In genomic region chr15:74027688-74028087, GRCh38 we compare ENCODE assay signal across 27 cellular contexts. TPM values are rescaled to one million over a fixed set of nuclear protein-coding genes. Genes with fewer than 3 reads are reported as not detected.
A peak's percentile ranks its signal among the peaks of the same experiment; 100 is the strongest.
DNase-seq lines count a peak whose midpoint lies in the region; ATAC-seq and TF ChIP-seq lines count a peak whose summit lies in the region.
"Had no signal": no experiment of that assay in that cellular context is flagged by ENCODE, and none has a peak within 500 bp of the region (broad histone marks: within the 10 kb centered on the region; RNA-seq: fewer than 3 reads in every experiment).

No MANE protein-coding gene starts in this region.

- no peaks in the 10 kb centered on the region for H3K27me3 Mint-ChIP-seq in WTC11 (ENCODE audit: low read depth)
- H3K27me3 Mint-ChIP-seq: activated CD4-positive, alpha-beta T cell treated with anti-CD3 and anti-CD28 coated beads for 36 hours; activated naive CD8-positive, alpha-beta T cell; CD8-positive, alpha-beta memory T cell; stimulated activated naive CD8-positive, alpha-beta T cell treated with anti-CD3 and anti-CD28 coated beads, Interleukin-15, Interleukin-2, amounts not matched to agents 100 ng/mL and 50 ng/mL, for 24 hours; T-helper 17 cell had no signal

- peaks cover 26 to 63% (median 31%) of the 10 kb centered on the region in 4 donors for H3K36me3 ChIP-seq in sigmoid colon

- ATAC-seq in WTC11 (no peak), HG03378 (IDR thresholded peaks at IDR 0.05; ENCODE audit: unreplicated experiment) (no peak)
- ATAC-seq: activated CD4-positive, alpha-beta T cell treated with anti-CD3 and anti-CD28 coated beads for 36 hours; T-helper 17 cell had no signal

- peaks cover 0 to 47% (median 40%) of the 10 kb centered on the region in 4 donors for H3K4me1 ChIP-seq in sigmoid colon
- H3K4me1 ChIP-seq: ascending aorta had no signal

- peak overlapping the region; percentile 24 to 73 (median 66) for H3K27ac ChIP-seq in sigmoid colon
- H3K27ac ChIP-seq: ascending aorta, KMS-11, SK-N-MC, tibial artery had no signal

- TF ChIP-seq CTCF in WTC11 (IDR thresholded peaks at IDR 0.05) = no peak
- no peak for TF ChIP-seq CTCF in sigmoid colon (IDR thresholded peaks at IDR 0.05)

- no peaks in the 10 kb centered on the region for H3K9me3 ChIP-seq in sigmoid colon
- H3K9me3 ChIP-seq: ascending aorta, tibial artery had no signal

- no peaks in the 10 kb centered on the region for H3K4me1 Mint-ChIP-seq in WTC11

- 83% methylated on average over 3 of the region's 3 CpGs for WGBS in sigmoid colon, 2 donors

- POLR2A ChIA-PET in WTC11 (lab: Charles Lee) = no interaction called here

- H3K4me3 ChIP-seq in sigmoid colon = no peak overlapping the region
- H3K4me3 ChIP-seq: ascending aorta, lung, SK-N-MC, tibial artery had no signal

- intact Hi-C loops in sigmoid colon (cut with DNase I) = no loop called here

- H3K36me3 Mint-ChIP-seq in WTC11 = peaks cover 20% of the 10 kb centered on the region

- H3K4me3 Mint-ChIP-seq in WTC11 = no peak overlapping the region
- H3K4me3 Mint-ChIP-seq: activated CD4-positive, alpha-beta T cell treated with anti-CD3 and anti-CD28 coated beads for 36 hours; activated naive CD8-positive, alpha-beta T cell; CD8-positive, alpha-beta memory T cell; stimulated activated naive CD8-positive, alpha-beta T cell treated with anti-CD3 and anti-CD28 coated beads, Interleukin-15, Interleukin-2, amounts not matched to agents 100 ng/mL and 50 ng/mL, for 24 hours; T-helper 17 cell had no signal

- H3K27ac Mint-ChIP-seq in WTC11 = 0 out of 2 replicates have a peak overlapping the region, but pooled peaks have one; percentile 48
- H3K27ac Mint-ChIP-seq: activated CD4-positive, alpha-beta T cell treated with anti-CD3 and anti-CD28 coated beads for 36 hours; activated naive CD8-positive, alpha-beta T cell; stimulated activated naive CD8-positive, alpha-beta T cell treated with anti-CD3 and anti-CD28 coated beads, Interleukin-15, Interleukin-2, amounts not matched to agents 100 ng/mL and 50 ng/mL, for 24 hours; T-helper 17 cell had no signal

- no peak for TF ChIP-seq EP300 in sigmoid colon (IDR thresholded peaks at IDR 0.05)

- DNase-seq in NCI-H1105 treated with DMSO at 0.1 percent for 48 hours (lab: John Stamatoyannopoulos, UW) = peak; percentile 23
- DNase-seq in NCI-H1105 (lab: John Stamatoyannopoulos, UW) = no peak
- DNase-seq in NCI-H1092 (lab: John Stamatoyannopoulos, UW) = peak; percentile 47
- DNase-seq in WTC11 (ENCODE audit: low spot score) = no peak
- peak; percentile 81 for DNase-seq in sigmoid colon
- no peak for DNase-seq in activated gamma-delta T cell (lab: John Stamatoyannopoulos, UW)
- DNase-seq in NCI-H1694 treated with DMSO at 0.1 percent for 48 hours (lab: John Stamatoyannopoulos, UW) = no peak
- DNase-seq: 8988T; activated CD4-positive, alpha-beta T cell treated with anti-CD3 and anti-CD28 coated beads for 36 hours; CD8-positive, alpha-beta memory T cell; kidney; NCI-H2081 treated with DMSO at 0.1 percent for 48 hours; NCI-H69; stimulated activated CD4-positive, alpha-beta T cell treated with anti-CD3 and anti-CD28 coated beads, Interleukin-15, amount 100 ng/mL, for 24 hours; T-helper 17 cell; tibial artery had no signal

- CTCF ChIA-PET in WTC11 (lab: Charles Lee) = interaction anchor here (0.9 to 6.8 kb wide), 6 partner anchors 10 to 77 kb away, joined by 3 to 43 read pairs (median 8); partner anchors contain the start of gene PML

- no peaks in the 10 kb centered on the region for H3K27me3 ChIP-seq in sigmoid colon
- H3K27me3 ChIP-seq: ascending aorta, tibial artery had no signal

- H3K9me3 Mint-ChIP-seq in WTC11 = no peaks in the 10 kb centered on the region
- H3K9me3 Mint-ChIP-seq: CD8-positive, alpha-beta memory T cell; stimulated activated naive CD8-positive, alpha-beta T cell treated with anti-CD3 and anti-CD28 coated beads, Interleukin-15, Interleukin-2, amounts not matched to agents 100 ng/mL and 50 ng/mL, for 24 hours had no signal

- no peak for TF ChIP-seq POLR2A in sigmoid colon (IDR thresholded peaks at IDR 0.05)

TF ChIP-seq in WTC11, 78 proteins besides CTCF, POLR2A, EP300 and RAD21 (continues in another document):
- TF ChIP-seq ATF2 (CRISPR knock-in tag; IDR thresholded peaks at IDR 0.05; ENCODE audit: borderline replicate concordance, low read depth) (no peak), STAT6 (CRISPR knock-in tag; conservative IDR thresholded peaks at IDR 0.05; ENCODE audit: low read depth) (no peak), ATF1 (CRISPR knock-in tag; IDR thresholded peaks at IDR 0.05) (no peak), ARID4B (CRISPR knock-in tag; IDR thresholded peaks at IDR 0.05; ENCODE audit: borderline replicate concordance) (no peak)

RNA-seq across cellular contexts. Expression of gene PML, which starts 33.2 kb away (rescaled TPM):
- total RNA-seq in WTC11 (2021) = 39.0 to 47.7 TPM (median 40.5 TPM) in 3 replicates
- total RNA-seq in sigmoid colon = 100 to 1,000 TPM in 1 of 4 donors, 10 to 100 TPM in 3; 43.3 to 129 (median 60.0) TPM
- polyA plus RNA-seq in sigmoid colon = 10 to 100 TPM in 1 of 3 donors, 1 to 10 TPM in 2; 9.6 to 36.4 (median 9.7) TPM

RNA-seq across cellular contexts. Expression of gene STOML1, which starts 35.6 kb away (rescaled TPM):
- total RNA-seq in WTC11 (2021) = 5.0 to 5.5 TPM (median 5.4 TPM) in 3 replicates
- total RNA-seq in sigmoid colon = 10 to 100 TPM in 3 of 4 donors, 1 to 10 TPM in 1; 10.0 to 17.8 (median 13.8) TPM
- polyA plus RNA-seq in sigmoid colon = 10 to 100 TPM in 1 of 3 donors, 1 to 10 TPM in 2; 3.5 to 18.5 (median 4.2) TPM

RNA-seq across cellular contexts. Expression of gene GOLGA6A, which starts 54.7 kb away (rescaled TPM):
- total RNA-seq in WTC11 (2021) (3.1 to 6.0 TPM (median 5.7 TPM) in 3 replicates), sigmoid colon (not detected)
- polyA plus RNA-seq in sigmoid colon = not detected
- total RNA-seq: activated CD4-positive, alpha-beta T cell treated with anti-CD3 and anti-CD28 coated beads for 36 hours; activated CD8-positive, alpha-beta memory T cell treated with anti-CD3 and anti-CD28 coated beads for 36 hours; ascending aorta; cardiac septum; dermis microvascular lymphatic vessel endothelial cell; H4 had no signal
- polyA plus RNA-seq: CD8-positive, alpha-beta memory T cell had no signal

Comparison
In these comparisons a context has a peak if more than half of its experiments do, and no peak if none do; other contexts are left out.
1. DNase-seq: peak in NCI-H1105 treated with DMSO at 0.1 percent for 48 hours (single experiment), NCI-H1092 (single experiment) and sigmoid colon (single experiment); none in NCI-H1105 (single experiment), WTC11 (single experiment), activated gamma-delta T cell (single experiment) and NCI-H1694 treated with DMSO at 0.1 percent for 48 hours (single experiment).